In genomic region chr6:3334579-3334978, GRCh38 we compare ENCODE assay signal across 15 cellular contexts.
DNase-seq lines count a peak whose midpoint lies in the region; ATAC-seq, FAIRE-seq and TF ChIP-seq lines count a peak whose summit lies in the region.
"Had no signal": no experiment of that assay in that cellular context is flagged by ENCODE, and none has a peak within 500 bp of the region (broad histone marks: within the 10 kb centered on the region; RNA-seq: fewer than 3 reads in every experiment).

No MANE protein-coding gene starts in this region.

- H3K36me3 ChIP-seq in WERI-Rb-1, result no peaks in the 10 kb centered on the region
- peaks cover 5% of the 10 kb centered on the region in 2 experiments; a peak in 3 of 5 replicates for H3K36me3 ChIP-seq in HepG2 (replicated peaks in 1 of 2; ENCODE audit: control insufficient read depth in 1 of 2, insufficient read depth in 2 of 2, low read length in 2 of 2)
- H3K36me3 ChIP-seq in thyroid gland, result no peaks in the 10 kb centered on the region
- H3K36me3 ChIP-seq in GM23248 (ENCODE audit: low read depth), result no peaks in the 10 kb centered on the region

- H3K27ac ChIP-seq in WERI-Rb-1 (peak overlapping the region; percentile 53), HepG2 (ENCODE audit: extremely low read length, insufficient read depth, low read length) (no peak overlapping the region), thyroid gland (peak overlapping the region; percentile 28 to 67 (median 59)), GM23248 (no peak overlapping the region)
- H3K27ac ChIP-seq: foreskin keratinocyte had no signal

- H3K9ac ChIP-seq in HepG2 (ENCODE audit: insufficient read depth, low read depth, low read length) (no peak overlapping the region), GM23248 (no peak overlapping the region)

- intact Hi-C loops in Right ventricle myocardium inferior (cut with DNase I), result no loop called here
- intact Hi-C loops in cardiac septum (cut with DNase I), result no loop called here
- intact Hi-C loops in HepG2 (cut with micrococcal nuclease; ENCODE audit: unreplicated experiment), result no loop called here
- intact Hi-C loops in thyroid gland (cut with DNase I), result no loop called here

- TF ChIP-seq EP300 in HepG2 (IDR thresholded peaks at IDR 0.05; ENCODE audit: low read depth in 2 of 2, low read length in 2 of 2) (no peak), HepG2 (CRISPR knock-in tag; IDR thresholded peaks at IDR 0.05; ENCODE audit: borderline replicate concordance) (no peak)

- no peak overlapping the region for H3K4me2 ChIP-seq in HepG2 (ENCODE audit: low read depth, low read length)
- H3K4me2 ChIP-seq in GM23248 (ENCODE audit: unreplicated experiment), result no peak overlapping the region

- no peaks in the 10 kb centered on the region for H3K9me2 ChIP-seq in GM23248 (ENCODE audit: insufficient read depth)

- no peak for TF ChIP-seq RAD21 in HepG2 (CRISPR knock-in tag; IDR thresholded peaks at IDR 0.05)

- H3F3A ChIP-seq in GM23248 (ENCODE audit: insufficient read depth), result peaks cover 4% of the 10 kb centered on the region

- peaks cover 31% of the 10 kb centered on the region for H3K4me1 ChIP-seq in HepG2 (ENCODE audit: insufficient read depth, low read length)
- H3K4me1 ChIP-seq in thyroid gland, result peaks cover 11 to 22% of the 10 kb centered on the region in 2 donors
- peaks cover 19% of the 10 kb centered on the region for H3K4me1 ChIP-seq in GM23248 (ENCODE audit: insufficient read depth)
- H3K4me1 ChIP-seq: foreskin keratinocyte had no signal

- no peak for TF ChIP-seq CTCF in WERI-Rb-1 (IDR thresholded peaks at IDR 0.05; ENCODE audit: low read depth, low read length)
- TF ChIP-seq CTCF in HepG2 (CRISPR knock-in tag; IDR thresholded peaks at IDR 0.05), result no peak
- no peak for TF ChIP-seq CTCF in thyroid gland (IDR thresholded peaks at IDR 0.05)

- H4K20me1 ChIP-seq in HepG2 (ENCODE audit: insufficient read depth, low read length) (no peaks in the 10 kb centered on the region), GM23248 (ENCODE audit: insufficient read depth) (no peaks in the 10 kb centered on the region)

- DNase-seq in Right ventricle myocardium inferior (ENCODE audit: missing footprints) (no peak), cardiac septum (ENCODE audit: low spot score) (no peak), WERI-Rb-1 (peak; percentile 54), HepG2 (ENCODE audit: low spot score) (no peak), thyroid gland (peak; percentile 73 to 79), GM23248 (no peak), NCI-H1048 (lab: John Stamatoyannopoulos, UW) (no peak)
- DNase-seq: activated naive CD8-positive, alpha-beta T cell treated with anti-CD3 and anti-CD28 coated beads, Interleukin-2, amount 50 U/mL, for 24 hours; DMS79; foreskin keratinocyte; GOT3; islet precursor cell; NCI-H1436; PC-3 had no signal

- H3K9me3 ChIP-seq in WERI-Rb-1 (ENCODE audit: severe bottlenecking) (no peaks in the 10 kb centered on the region), HepG2 (ENCODE audit: low read length) (no peaks in the 10 kb centered on the region), thyroid gland (no peaks in the 10 kb centered on the region), GM23248 (ENCODE audit: low read depth) (no peaks in the 10 kb centered on the region)

- ATAC-seq in Right ventricle myocardium inferior (peak; percentile 18), HepG2 (no peak), GM18870 (IDR thresholded peaks at IDR 0.05; ENCODE audit: unreplicated experiment) (no peak)
- ATAC-seq: activated naive CD8-positive, alpha-beta T cell treated with anti-CD3 and anti-CD28 coated beads, Interleukin-2, amount 50 U/mL, for 24 hours; foreskin keratinocyte; PC-3 had no signal

- in situ Hi-C loops in HepG2 (cut with HindIII; ENCODE audit: extremely low pct_ligation_motif_present, low pct_unique_long_range_greater_than_20kb), result no loop called here
- in situ Hi-C loops in GM23248 (cut with MboI), result no loop called here

- POLR2A ChIA-PET in HepG2 (lab: Yijun Ruan, JAX), result no interaction called here

- no peak for FAIRE-seq in HepG2 (lab: Jason Lieb, UNC)

- TF ChIP-seq POLR2A in HepG2 (IDR thresholded peaks at IDR 0.05; ENCODE audit: insufficient read depth in 1 of 2, low read depth in 2 of 2, low read length in 2 of 2) (no peak), thyroid gland (IDR thresholded peaks at IDR 0.05) (no peak)

- CTCF ChIA-PET in HepG2 (lab: Yijun Ruan, JAX; ENCODE audit: low intra/inter-chr PET ratio, low total read pairs), result no interaction called here

- WGBS in HepG2 (ENCODE audit: low lambda C conversion rate), result 86% methylated on average over 8 of the region's 8 CpGs
- 17 to 20% methylated on average over 8 of the region's 8 CpGs for WGBS in thyroid gland, 2 donors
- WGBS in GM23248 (ENCODE audit: low coverage in 1 of 2, low lambda C conversion rate in 2 of 2, missing lambda C conversion rate in 2 of 2), 2 experiments, result 83 to 87% methylated on average over 8 of the region's 8 CpGs

- H3K79me2 ChIP-seq in HepG2 (ENCODE audit: insufficient read depth, low read length) (peaks cover 16% of the 10 kb centered on the region), GM23248 (ENCODE audit: insufficient read depth) (no peaks in the 10 kb centered on the region; the same call in none of the 2 replicates)

- no TSS peak for BruUV-seq in HepG2 (replicated peaks; lab: Mats Ljungman, UMichigan)

- H3K4me3 ChIP-seq in WERI-Rb-1 (ENCODE audit: low read depth, low read length), result no peak overlapping the region
- no peak overlapping the region for H3K4me3 ChIP-seq in HepG2 (replicated peaks in 1 of 3; ENCODE audit: insufficient read depth in 1 of 3, low read depth in 2 of 3, low read length in 3 of 3)
- no peak overlapping the region for H3K4me3 ChIP-seq in thyroid gland (replicated peaks in 1 of 3)
- H3K4me3 ChIP-seq in GM23248, result no peak overlapping the region

- H2AFZ ChIP-seq in HepG2 (ENCODE audit: low read length) (no peak overlapping the region), GM23248 (no peak overlapping the region)

- H3K27me3 ChIP-seq in WERI-Rb-1 (ENCODE audit: insufficient read depth, low read depth, severe bottlenecking), result no peaks in the 10 kb centered on the region
- no peaks in the 10 kb centered on the region for H3K27me3 ChIP-seq in HepG2 (ENCODE audit: control insufficient read depth in 1 of 2, insufficient read depth in 2 of 2, low read length in 2 of 2)
- H3K27me3 ChIP-seq in thyroid gland, result no peaks in the 10 kb centered on the region
- H3K27me3 ChIP-seq in GM23248 (replicated peaks; ENCODE audit: insufficient read depth), result no peaks in the 10 kb centered on the region

TF ChIP-seq in HepG2, 621 proteins besides CTCF, POLR2A, EP300 and RAD21 (continues in another document):
- TF ChIP-seq, protein P1, sequence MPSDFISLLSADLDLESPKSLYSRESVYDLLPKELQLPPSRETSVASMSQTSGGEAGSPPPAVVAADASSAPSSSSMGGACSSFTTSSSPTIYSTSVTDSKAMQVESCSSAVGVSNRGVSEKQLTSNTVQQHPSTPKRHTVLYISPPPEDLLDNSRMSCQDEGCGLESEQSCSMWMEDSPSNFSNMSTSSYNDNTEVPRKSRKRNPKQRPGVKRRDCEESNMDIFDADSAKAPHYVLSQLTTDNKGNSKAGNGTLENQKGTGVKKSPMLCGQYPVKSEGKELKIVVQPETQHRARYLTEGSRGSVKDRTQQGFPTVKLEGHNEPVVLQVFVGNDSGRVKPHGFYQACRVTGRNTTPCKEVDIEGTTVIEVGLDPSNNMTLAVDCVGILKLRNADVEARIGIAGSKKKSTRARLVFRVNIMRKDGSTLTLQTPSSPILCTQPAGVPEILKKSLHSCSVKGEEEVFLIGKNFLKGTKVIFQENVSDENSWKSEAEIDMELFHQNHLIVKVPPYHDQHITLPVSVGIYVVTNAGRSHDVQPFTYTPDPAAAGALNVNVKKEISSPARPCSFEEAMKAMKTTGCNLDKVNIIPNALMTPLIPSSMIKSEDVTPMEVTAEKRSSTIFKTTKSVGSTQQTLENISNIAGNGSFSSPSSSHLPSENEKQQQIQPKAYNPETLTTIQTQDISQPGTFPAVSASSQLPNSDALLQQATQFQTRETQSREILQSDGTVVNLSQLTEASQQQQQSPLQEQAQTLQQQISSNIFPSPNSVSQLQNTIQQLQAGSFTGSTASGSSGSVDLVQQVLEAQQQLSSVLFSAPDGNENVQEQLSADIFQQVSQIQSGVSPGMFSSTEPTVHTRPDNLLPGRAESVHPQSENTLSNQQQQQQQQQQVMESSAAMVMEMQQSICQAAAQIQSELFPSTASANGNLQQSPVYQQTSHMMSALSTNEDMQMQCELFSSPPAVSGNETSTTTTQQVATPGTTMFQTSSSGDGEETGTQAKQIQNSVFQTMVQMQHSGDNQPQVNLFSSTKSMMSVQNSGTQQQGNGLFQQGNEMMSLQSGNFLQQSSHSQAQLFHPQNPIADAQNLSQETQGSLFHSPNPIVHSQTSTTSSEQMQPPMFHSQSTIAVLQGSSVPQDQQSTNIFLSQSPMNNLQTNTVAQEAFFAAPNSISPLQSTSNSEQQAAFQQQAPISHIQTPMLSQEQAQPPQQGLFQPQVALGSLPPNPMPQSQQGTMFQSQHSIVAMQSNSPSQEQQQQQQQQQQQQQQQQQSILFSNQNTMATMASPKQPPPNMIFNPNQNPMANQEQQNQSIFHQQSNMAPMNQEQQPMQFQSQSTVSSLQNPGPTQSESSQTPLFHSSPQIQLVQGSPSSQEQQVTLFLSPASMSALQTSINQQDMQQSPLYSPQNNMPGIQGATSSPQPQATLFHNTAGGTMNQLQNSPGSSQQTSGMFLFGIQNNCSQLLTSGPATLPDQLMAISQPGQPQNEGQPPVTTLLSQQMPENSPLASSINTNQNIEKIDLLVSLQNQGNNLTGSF (CRISPR knock-in tag; IDR thresholded peaks at IDR 0.05), result no peak
- no peak for TF ChIP-seq MTF1 (CRISPR knock-in tag; IDR thresholded peaks at IDR 0.05)

Comparison
In these comparisons a context has a peak if more than half of its experiments do, and no peak if none do; other contexts are left out.
1. DNase-seq: peak in WERI-Rb-1 (single experiment) and thyroid gland (2 of 2); none in Right ventricle myocardium inferior (single experiment), cardiac septum (single experiment), HepG2 (single experiment), GM23248 (single experiment) and NCI-H1048 (single experiment).
2. H3K27ac ChIP-seq: peak in WERI-Rb-1 (single experiment) and thyroid gland (3 of 3); none in HepG2 (single experiment) and GM23248 (single experiment).